ENCODE assay signal across 8 cellular contexts in genomic region chr13:94595943-94596574, GRCh38. TPM values are rescaled to one million over a fixed set of nuclear protein-coding genes. Genes with fewer than 3 reads are reported as not detected.
DNase-seq lines count a peak whose midpoint lies in the region; ATAC-seq, FAIRE-seq and TF ChIP-seq lines count a peak whose summit lies in the region.

A gene with protein sequence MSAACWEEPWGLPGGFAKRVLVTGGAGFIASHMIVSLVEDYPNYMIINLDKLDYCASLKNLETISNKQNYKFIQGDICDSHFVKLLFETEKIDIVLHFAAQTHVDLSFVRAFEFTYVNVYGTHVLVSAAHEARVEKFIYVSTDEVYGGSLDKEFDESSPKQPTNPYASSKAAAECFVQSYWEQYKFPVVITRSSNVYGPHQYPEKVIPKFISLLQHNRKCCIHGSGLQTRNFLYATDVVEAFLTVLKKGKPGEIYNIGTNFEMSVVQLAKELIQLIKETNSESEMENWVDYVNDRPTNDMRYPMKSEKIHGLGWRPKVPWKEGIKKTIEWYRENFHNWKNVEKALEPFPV (minus strand): TSS chr13:94596152. CDS start chr13:94596136, 16 bp downstream.

- FAIRE-seq in GM18507 (lab: Jason Lieb, UNC) (peak; percentile 95), urothelium cell line (lab: Jason Lieb, UNC) (peak; percentile 72)

- no peaks in the 10 kb centered on the region for H3K9me3 ChIP-seq in ascending aorta
- no peaks in the 10 kb centered on the region for H3K9me3 ChIP-seq in right cardiac atrium (ENCODE audit: control insufficient read depth, low read length)

- H3K9me3 Mint-ChIP-seq in T-helper 2 cell treated with Interferon-gamma antibody and Interleukin-4, amounts not matched to agents 5 μg/mL and 100 μg/mL, for 36 hours, result peaks cover 7% of the 10 kb centered on the region

- peaks cover 27% of the 10 kb centered on the region for H3K36me3 Mint-ChIP-seq in T-helper 2 cell treated with Interferon-gamma antibody and Interleukin-4, amounts not matched to agents 5 μg/mL and 100 μg/mL, for 36 hours (ENCODE audit: low read depth)

- H3K27me3 ChIP-seq in ascending aorta, result no peaks in the 10 kb centered on the region
- no peaks in the 10 kb centered on the region for H3K27me3 ChIP-seq in right cardiac atrium (ENCODE audit: control insufficient read depth, insufficient read depth)

- H3K4me1 Mint-ChIP-seq in T-helper 2 cell treated with Interferon-gamma antibody and Interleukin-4, amounts not matched to agents 5 μg/mL and 100 μg/mL, for 36 hours (ENCODE audit: low read depth), result peaks cover 31% of the 10 kb centered on the region

- peak; percentile 80 for DNase-seq in GM18507 (ENCODE audit: extremely low spot score, insufficient read length, low read depth)
- DNase-seq in NCI-H2029 (lab: John Stamatoyannopoulos, UW), result peak; percentile 77
- peak; percentile 92 for DNase-seq in T-helper 2 cell treated with Interferon-gamma antibody and Interleukin-4, amounts not matched to agents 5 μg/mL and 100 μg/mL, for 36 hours (ENCODE audit: low spot score)
- DNase-seq in ascending aorta (ENCODE audit: low spot score in 2 of 2), result peak; percentile 68 to 96
- peak; percentile 94 to 97 (median 97) for DNase-seq in right cardiac atrium
- DNase-seq in pulmonary artery endothelial cell (ENCODE audit: low read depth, low spot score), result peak; percentile 70
- DNase-seq in urothelium cell line (ENCODE audit: low spot score), result peak; percentile 97

- ATAC-seq in HG02973 (IDR thresholded peaks at IDR 0.05; ENCODE audit: unreplicated experiment) (peak; percentile 95), right cardiac atrium (peak; percentile 99 to 100)

- H3K27me3 Mint-ChIP-seq in T-helper 2 cell treated with Interferon-gamma antibody and Interleukin-4, amounts not matched to agents 5 μg/mL and 100 μg/mL, for 36 hours (ENCODE audit: low read depth), result no peaks in the 10 kb centered on the region

- H3K36me3 ChIP-seq in ascending aorta, result peaks cover 3 to 11% of the 10 kb centered on the region in 2 donors

- H3K4me3 ChIP-seq in ascending aorta, result peak within 1 kb of the TSS; percentile 91 to 95
- peak within 1 kb of the TSS; percentile 74 for H3K4me3 ChIP-seq in right cardiac atrium (ENCODE audit: low read length)

- no peak for TF ChIP-seq CTCF in ascending aorta (IDR thresholded peaks at IDR 0.05)

- H3K4me1 ChIP-seq in ascending aorta, result peaks cover 6 to 14% of the 10 kb centered on the region in 2 donors
- H3K4me1 ChIP-seq in right cardiac atrium (ENCODE audit: control insufficient read depth, insufficient read depth, low read length), result no peaks in the 10 kb centered on the region

- peak within 1 kb of the TSS; percentile 98 for H3K4me3 Mint-ChIP-seq in T-helper 2 cell treated with Interferon-gamma antibody and Interleukin-4, amounts not matched to agents 5 μg/mL and 100 μg/mL, for 36 hours

- intact Hi-C loops in ascending aorta (cut with DNase I), result loop anchor here (1.0 kb wide), 1 partner anchor 47 kb away; no protein-coding TSS in a partner anchor
- intact Hi-C loops in right cardiac atrium (cut with DNase I), result loop anchor here in 1 of 4 donors (10.0 kb wide), 1 partner anchor 51 kb away; no protein-coding TSS in a partner anchor

- H3K27ac ChIP-seq in ascending aorta (peak within 1 kb of the TSS; percentile 65 to 67), right cardiac atrium (ENCODE audit: low read length) (peak within 1 kb of the TSS; percentile 57)

- H3K27ac Mint-ChIP-seq in T-helper 2 cell treated with Interferon-gamma antibody and Interleukin-4, amounts not matched to agents 5 μg/mL and 100 μg/mL, for 36 hours, result peak within 1 kb of the TSS; percentile 95

- under 1% methylated on average over 41 of the region's 41 CpGs for WGBS in right cardiac atrium

RNA-seq across cellular contexts. Expression of the gene that starts here (rescaled TPM):
- total RNA-seq in ascending aorta (22.6 TPM), right cardiac atrium (1 to 10 TPM; 5.2 to 5.8 (median 5.5) TPM), pulmonary artery endothelial cell (13.8 and 17.8 TPM in 2 replicates)
- polyA plus RNA-seq in right cardiac atrium, result 4.9 TPM

Comparison
In these comparisons a context has a peak if more than half of its experiments do, and no peak if none do; other contexts are left out.
1. Peak in every context shown above with its lines: DNase-seq, ATAC-seq, H3K4me3 ChIP-seq and H3K27ac ChIP-seq.